ENCODE assay signal across 20 cellular contexts in the genomic region with DNA sequence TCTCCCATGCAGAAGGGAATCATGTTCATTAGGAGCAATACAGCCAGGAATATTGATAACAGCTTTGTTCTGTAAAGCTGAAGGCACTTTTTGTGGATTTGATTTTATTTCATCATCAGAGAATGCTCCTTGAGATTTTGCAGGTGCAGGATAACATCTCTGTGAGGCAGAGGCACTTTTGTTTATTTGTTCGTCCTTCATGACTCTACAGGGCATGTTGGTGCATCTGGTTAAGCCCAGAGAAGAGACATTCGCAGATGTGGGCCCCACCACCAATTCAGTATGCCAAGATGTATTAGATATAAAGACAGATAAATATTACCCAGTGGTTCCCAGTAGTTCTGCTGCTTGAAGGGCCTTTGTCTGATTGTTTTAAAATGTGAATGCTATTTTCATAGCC.
DNase-seq lines count a peak whose midpoint lies in the region; ATAC-seq and TF ChIP-seq lines count a peak whose summit lies in the region.
"Had no signal": no experiment of that assay in that cellular context is flagged by ENCODE, and none has a peak within 500 bp of the region (broad histone marks: within the 10 kb centered on the region; RNA-seq: fewer than 3 reads in every experiment).

No MANE protein-coding gene starts in this region.

- no peaks in the 10 kb centered on the region for H3K4me1 Mint-ChIP-seq in activated naive CD8-positive, alpha-beta T cell treated with anti-CD3 and anti-CD28 coated beads, Interleukin-2, amount 50 U/mL, for 24 hours
- H3K4me1 Mint-ChIP-seq: CD14-positive monocyte had no signal

- DNase-seq in DMS79 (lab: John Stamatoyannopoulos, UW): peak; percentile 71
- DNase-seq in DMS79 treated with DMSO at 0.1 percent for 48 hours (lab: John Stamatoyannopoulos, UW): peak; percentile 68
- peak; percentile 29 for DNase-seq in NCI-H2171 (lab: John Stamatoyannopoulos, UW)
- no peak for DNase-seq in activated naive CD8-positive, alpha-beta T cell treated with anti-CD3 and anti-CD28 coated beads, Interleukin-2, amount 50 U/mL, for 24 hours
- DNase-seq in stimulated activated CD4-positive, alpha-beta T cell treated with anti-CD3 and anti-CD28 coated beads, Interleukin-15, amount 100 ng/mL, for 24 hours: no peak
- no peak for DNase-seq in cardiac septum (ENCODE audit: low spot score)
- DNase-seq: ACHN, GDM1, H9, IMR-90, MG63, NCI-H1092, NCI-H2029, NCI-H446 treated with DMSO at 0.1 percent for 48 hours, NCI-H774, SHP77, T-helper 1 cell, T1000 had no signal

- no peaks in the 10 kb centered on the region for H3K36me3 Mint-ChIP-seq in activated naive CD8-positive, alpha-beta T cell treated with anti-CD3 and anti-CD28 coated beads, Interleukin-2, amount 50 U/mL, for 24 hours (ENCODE audit: low read depth)
- H3K36me3 Mint-ChIP-seq: CD14-positive monocyte had no signal

- no peaks in the 10 kb centered on the region for H3K9me3 Mint-ChIP-seq in activated naive CD8-positive, alpha-beta T cell treated with anti-CD3 and anti-CD28 coated beads, Interleukin-2, amount 50 U/mL, for 24 hours

- no peak overlapping the region for H3K4me3 Mint-ChIP-seq in activated naive CD8-positive, alpha-beta T cell treated with anti-CD3 and anti-CD28 coated beads, Interleukin-2, amount 50 U/mL, for 24 hours
- H3K4me3 Mint-ChIP-seq: CD14-positive monocyte, H9 had no signal

- H3K27me3 Mint-ChIP-seq in activated naive CD8-positive, alpha-beta T cell treated with anti-CD3 and anti-CD28 coated beads, Interleukin-2, amount 50 U/mL, for 24 hours: no peaks in the 10 kb centered on the region

- no peak for ATAC-seq in SK-N-SH treated with all-trans-retinoic acid at 6 μM for 48 hours
- no peak for ATAC-seq in activated naive CD8-positive, alpha-beta T cell treated with anti-CD3 and anti-CD28 coated beads, Interleukin-2, amount 50 U/mL, for 24 hours

- no peak overlapping the region for H3K27ac Mint-ChIP-seq in activated naive CD8-positive, alpha-beta T cell treated with anti-CD3 and anti-CD28 coated beads, Interleukin-2, amount 50 U/mL, for 24 hours
- H3K27ac Mint-ChIP-seq: CD14-positive monocyte, H9 had no signal

- intact Hi-C loops in cardiac septum (cut with DNase I): no loop called here

TF ChIP-seq in SK-N-SH treated with all-trans-retinoic acid at 6 μM for 48 hours, 23 proteins besides CTCF, POLR2A, EP300 and RAD21:
- TF ChIP-seq RARB (CRISPR knock-in tag; IDR thresholded peaks at IDR 0.05): no peak
- no peak for TF ChIP-seq ZNF70 (CRISPR knock-in tag; IDR thresholded peaks at IDR 0.05)
- TF ChIP-seq CSDC2 (CRISPR knock-in tag; IDR thresholded peaks at IDR 0.05): no peak
- peak; percentile 39; the same call in 1 of the 2 replicates for TF ChIP-seq TCF4 (CRISPR knock-in tag; IDR thresholded peaks at IDR 0.05; ENCODE audit: borderline replicate concordance)
- no peak for TF ChIP-seq ISL1 (CRISPR knock-in tag; IDR thresholded peaks at IDR 0.05)

Comparison
In these comparisons a context has a peak if more than half of its experiments do, and no peak if none do; other contexts are left out.
1. DNase-seq: peak in DMS79 (single experiment), DMS79 treated with DMSO at 0.1 percent for 48 hours (single experiment) and NCI-H2171 (single experiment); none in activated naive CD8-positive, alpha-beta T cell treated with anti-CD3 and anti-CD28 coated beads, Interleukin-2, amount 50 U/mL, for 24 hours (single experiment), stimulated activated CD4-positive, alpha-beta T cell treated with anti-CD3 and anti-CD28 coated beads, Interleukin-15, amount 100 ng/mL, for 24 hours (single experiment) and cardiac septum (single experiment).